ENCODE assay signal across 13 cellular contexts in the genomic region with DNA sequence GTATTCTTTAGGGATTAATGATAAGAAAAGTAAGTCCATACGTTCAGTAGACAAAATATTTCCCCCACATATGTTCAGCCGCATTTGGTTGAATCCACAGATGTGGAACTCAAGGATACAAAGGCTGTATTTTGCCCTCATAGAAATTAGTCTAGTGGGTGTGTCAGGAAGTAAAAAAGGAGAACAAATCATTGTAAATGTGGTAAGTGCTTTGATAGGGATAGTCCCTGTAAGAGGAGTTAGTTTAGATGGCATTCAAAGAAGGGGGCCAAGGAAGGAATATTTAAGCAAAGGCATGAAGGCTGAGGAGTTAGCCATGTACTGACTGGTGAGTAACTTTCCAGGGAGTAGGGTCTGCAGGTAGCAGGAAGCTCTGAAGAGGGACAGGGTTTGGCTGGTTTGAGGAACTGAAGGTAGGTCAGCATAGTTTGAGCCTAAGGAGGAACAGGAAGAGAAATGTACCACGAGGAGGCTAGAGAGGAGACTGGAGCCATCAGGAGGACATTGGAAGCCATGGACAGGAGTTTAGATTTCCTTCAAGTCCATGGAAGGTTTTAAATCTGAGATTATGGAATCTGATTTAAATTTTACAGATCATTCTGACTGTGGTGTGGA.
"Had no signal": no experiment of that assay in that cellular context is flagged by ENCODE, and none has a peak within 500 bp of the region (broad histone marks: within the 10 kb centered on the region; RNA-seq: fewer than 3 reads in every experiment).

No MANE protein-coding gene starts in this region.

- H3K4me1 Mint-ChIP-seq: T-helper 17 cell had no signal

- H3K9me3 Mint-ChIP-seq: activated naive CD8-positive, alpha-beta T cell treated with anti-CD3 and anti-CD28 coated beads, Interleukin-2, amount 10 ng/mL, durations not matched to agents 7 days and 5 days; endodermal cell had no signal

- H3K27ac ChIP-seq: right atrium auricular region, skin epidermis, thyroid gland had no signal

- ATAC-seq: natural killer cell, T-helper 17 cell had no signal

- H3K27me3 ChIP-seq: right atrium auricular region, thyroid gland had no signal

- H3K27me3 Mint-ChIP-seq: T-helper 17 cell had no signal

- DNase-seq: activated CD4-positive, alpha-beta T cell treated with anti-CD3 and anti-CD28 coated beads, Interleukin-2, amount 50 U/mL, for 48 hours; activated naive CD8-positive, alpha-beta T cell treated with anti-CD3 and anti-CD28 coated beads, Interleukin-2, amount 10 ng/mL, durations not matched to agents 7 days and 5 days; activated T-cell treated with anti-CD3 and anti-CD28 coated beads, Interleukin-2, amount 50 U/mL, for 48 hours; anterior cingulate cortex; endodermal cell; hypothalamus; natural killer cell; nucleus accumbens; T-helper 17 cell; thyroid gland had no signal

- H3K36me3 Mint-ChIP-seq: activated naive CD8-positive, alpha-beta T cell treated with anti-CD3 and anti-CD28 coated beads, Interleukin-2, amount 10 ng/mL, durations not matched to agents 7 days and 5 days; natural killer cell had no signal

- H3K4me1 ChIP-seq: right atrium auricular region had no signal

- H3K4me3 ChIP-seq: lung, right atrium auricular region, skin epidermis, thyroid gland had no signal

- H3K27ac Mint-ChIP-seq: activated naive CD8-positive, alpha-beta T cell treated with anti-CD3 and anti-CD28 coated beads, Interleukin-2, amount 10 ng/mL, durations not matched to agents 7 days and 5 days; endodermal cell; natural killer cell; T-helper 17 cell had no signal

- H3K4me3 Mint-ChIP-seq: activated naive CD8-positive, alpha-beta T cell treated with anti-CD3 and anti-CD28 coated beads, Interleukin-2, amount 10 ng/mL, durations not matched to agents 7 days and 5 days; endodermal cell; natural killer cell; T-helper 17 cell had no signal
